ENCODE assay signal across 19 cellular contexts in genomic region chr9:111529787-111530186, GRCh38.
"Had no signal": no experiment of that assay in that cellular context is flagged by ENCODE, and none has a peak within 500 bp of the region (broad histone marks: within the 10 kb centered on the region; RNA-seq: fewer than 3 reads in every experiment).

No MANE protein-coding gene starts in this region.

- H3K27me3 Mint-ChIP-seq: activated naive CD8-positive, alpha-beta T cell treated with anti-CD3 and anti-CD28 coated beads, Interleukin-2, amount 10 ng/mL, durations not matched to agents 7 days and 5 days had no signal

- H3K4me1 ChIP-seq: prostate gland, uterus had no signal

- H3K9me3 ChIP-seq: prostate gland had no signal

- H3K4me3 Mint-ChIP-seq: activated naive CD8-positive, alpha-beta T cell treated with anti-CD3 and anti-CD28 coated beads, Interleukin-2, amount 10 ng/mL, durations not matched to agents 7 days and 5 days; effector memory CD8-positive, alpha-beta T cell; immature natural killer cell; nephron had no signal

- H3K27ac ChIP-seq: heart left ventricle, prostate gland, skin epidermis, tibial artery, uterus had no signal

- ATAC-seq: effector memory CD8-positive, alpha-beta T cell; heart left ventricle; right cardiac atrium had no signal

- DNase-seq: activated CD4-positive, CD25-positive, alpha-beta regulatory T cell; activated naive CD4-positive, alpha-beta T cell; activated naive CD8-positive, alpha-beta T cell treated with anti-CD3 and anti-CD28 coated beads, Interleukin-2, amount 10 ng/mL, durations not matched to agents 7 days and 5 days; aorta; cerebellar nuclear complex; effector memory CD8-positive, alpha-beta T cell; heart left ventricle; immature natural killer cell; mesenchymal stem cell; right cardiac atrium; stimulated activated CD4-positive, alpha-beta T cell treated with anti-CD3 and anti-CD28 coated beads, Interleukin-15, amount 100 ng/mL, for 24 hours; stimulated activated CD4-positive, alpha-beta T cell treated with anti-CD3 and anti-CD28 coated beads, Interleukin-4, amount 100 ng/mL, for 1 hour; stimulated activated naive CD4-positive, alpha-beta T cell; T-helper 2 cell; tibial artery; uterus had no signal

- H3K27ac Mint-ChIP-seq: activated naive CD8-positive, alpha-beta T cell treated with anti-CD3 and anti-CD28 coated beads, Interleukin-2, amount 10 ng/mL, durations not matched to agents 7 days and 5 days; effector memory CD8-positive, alpha-beta T cell; immature natural killer cell; nephron had no signal

- H3K36me3 ChIP-seq: prostate gland, uterus had no signal

- H3K4me3 ChIP-seq: heart left ventricle, prostate gland, skin epidermis, tibial artery, uterus had no signal

- H3K27me3 ChIP-seq: tibial artery, uterus had no signal
